In the genomic region with DNA sequence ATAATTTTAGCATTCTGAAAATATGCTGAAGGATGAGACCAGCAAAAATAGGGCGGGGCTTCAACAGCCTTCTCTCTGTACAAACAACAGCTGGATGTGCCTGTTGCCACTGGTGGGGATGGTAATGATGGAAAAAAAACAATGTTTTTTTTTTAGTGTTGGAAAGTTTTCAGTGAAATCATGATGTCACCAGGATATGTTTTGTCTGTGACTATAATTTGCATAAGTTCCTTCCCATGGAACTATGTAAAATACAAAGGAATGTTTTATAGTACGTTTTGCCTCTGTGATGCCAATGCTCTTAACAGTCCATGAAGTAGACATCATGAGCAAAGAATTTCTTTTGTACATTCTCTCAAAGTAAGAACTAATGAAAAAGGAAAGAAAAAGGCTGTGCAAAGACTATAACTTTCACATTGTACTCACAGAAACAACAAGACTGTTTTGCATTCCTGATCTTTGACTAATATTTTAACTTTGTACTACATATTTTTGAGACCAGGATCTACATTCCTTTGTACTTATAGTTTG, we compare ENCODE assay signal across 11 cellular contexts.
DNase-seq lines count a peak whose midpoint lies in the region; ATAC-seq and TF ChIP-seq lines count a peak whose summit lies in the region.
"Had no signal": no experiment of that assay in that cellular context is flagged by ENCODE, and none has a peak within 500 bp of the region (broad histone marks: within the 10 kb centered on the region; RNA-seq: fewer than 3 reads in every experiment).

No MANE protein-coding gene starts in this region.

- no peak overlapping the region for H2AFZ ChIP-seq in fibroblast of lung (ENCODE audit: low read length)

- no peak overlapping the region for H3K27ac Mint-ChIP-seq in effector memory CD8-positive, alpha-beta T cell
- H3K27ac Mint-ChIP-seq in activated naive CD4-positive, alpha-beta T cell treated with anti-CD3 and anti-CD28 coated beads, Interleukin-2, amount 50 U/mL, for 72 hours = no peak overlapping the region
- H3K27ac Mint-ChIP-seq: activated naive CD8-positive, alpha-beta T cell treated with anti-CD3 and anti-CD28 coated beads, Interleukin-2, amount 10 ng/mL, durations not matched to agents 7 days and 5 days; CD14-positive monocyte had no signal

- no peaks in the 10 kb centered on the region for H3K27me3 Mint-ChIP-seq in effector memory CD8-positive, alpha-beta T cell
- H3K27me3 Mint-ChIP-seq: activated naive CD8-positive, alpha-beta T cell treated with anti-CD3 and anti-CD28 coated beads, Interleukin-2, amount 10 ng/mL, durations not matched to agents 7 days and 5 days had no signal

- POLR2A ChIA-PET in RWPE1 (lab: Yijun Ruan, JAX; ENCODE audit: low non-redundant PET) = no interaction called here

- TF ChIP-seq POLR2A in right lobe of liver (IDR thresholded peaks at IDR 0.05) = no peak

- H3K9me3 Mint-ChIP-seq in effector memory CD8-positive, alpha-beta T cell = peaks cover 0 to 2% of the 10 kb centered on the region in 2 donors
- peaks cover 0 to 6% of the 10 kb centered on the region in 2 donors for H3K9me3 Mint-ChIP-seq in activated naive CD4-positive, alpha-beta T cell treated with anti-CD3 and anti-CD28 coated beads, Interleukin-2, amount 50 U/mL, for 72 hours
- H3K9me3 Mint-ChIP-seq: activated naive CD8-positive, alpha-beta T cell treated with anti-CD3 and anti-CD28 coated beads, Interleukin-2, amount 10 ng/mL, durations not matched to agents 7 days and 5 days had no signal

- no peaks in the 10 kb centered on the region for H3K36me3 ChIP-seq in fibroblast of lung (ENCODE audit: control insufficient read depth, insufficient read depth, low read length)
- H3K36me3 ChIP-seq in right lobe of liver = no peaks in the 10 kb centered on the region

- ATAC-seq in omental fat pad (ENCODE audit: low FRiP score) (peak; percentile 59), right lobe of liver (no peak)
- ATAC-seq in effector memory CD8-positive, alpha-beta T cell (replicated peaks) = no peak
- no peak for ATAC-seq in activated naive CD4-positive, alpha-beta T cell treated with anti-CD3 and anti-CD28 coated beads, Interleukin-2, amount 50 U/mL, for 72 hours

- H3K4me3 Mint-ChIP-seq in effector memory CD8-positive, alpha-beta T cell = no peak overlapping the region
- H3K4me3 Mint-ChIP-seq: activated naive CD8-positive, alpha-beta T cell treated with anti-CD3 and anti-CD28 coated beads, Interleukin-2, amount 10 ng/mL, durations not matched to agents 7 days and 5 days; CD14-positive monocyte had no signal

- H3K4me3 ChIP-seq in fibroblast of lung (replicated peaks in 1 of 4; ENCODE audit: control extremely low read depth in 1 of 4, insufficient read depth in 1 of 4, low read depth in 3 of 4, low read length in 4 of 4) (peak overlapping the region in 1 of 4 experiments; percentile 9), right lobe of liver (no peak overlapping the region)

- no peaks in the 10 kb centered on the region for H3K79me2 ChIP-seq in fibroblast of lung (ENCODE audit: control insufficient read depth, insufficient read depth, low read length)

- WGBS in right lobe of liver (ENCODE audit: insufficient coverage, low coverage, low lambda C conversion rate, missing lambda C conversion rate) = 26% methylated on average over 2 of the region's 2 CpGs

- H3K4me1 ChIP-seq in fibroblast of lung (ENCODE audit: control insufficient read depth, extremely low read depth, insufficient read depth, low read length) = peaks cover 3% of the 10 kb centered on the region
- no peaks in the 10 kb centered on the region for H3K4me1 ChIP-seq in right lobe of liver

- intact Hi-C loops in right lobe of liver (cut with DNase I) = no loop called here

- no peak overlapping the region for H3K9ac ChIP-seq in fibroblast of lung (ENCODE audit: insufficient read depth, low read length)

- no peaks in the 10 kb centered on the region for H4K20me1 ChIP-seq in fibroblast of lung (ENCODE audit: control insufficient read depth, extremely low read depth, insufficient read depth, low read length)

- CTCF ChIA-PET in RWPE1 (lab: Yijun Ruan, JAX) = interaction anchor here (0.6 kb wide), 2 partner anchors 73 to 184 kb away, joined by 3 to 8 read pairs; no protein-coding TSS in a partner anchor

- TF ChIP-seq CTCF in RWPE1 (conservative IDR thresholded peaks at IDR 0.05; ENCODE audit: low read depth) (no peak), fibroblast of lung (conservative IDR thresholded peaks at IDR 0.05 in 1 of 2, IDR thresholded peaks at IDR 0.05 in 1 of 2; ENCODE audit: low read depth in 1 of 2, low read length in 2 of 2) (no peak), omental fat pad (IDR thresholded peaks at IDR 0.05) (no peak), right lobe of liver (IDR thresholded peaks at IDR 0.05) (no peak)

- H3K36me3 Mint-ChIP-seq in effector memory CD8-positive, alpha-beta T cell (ENCODE audit: insufficient read depth) = no peaks in the 10 kb centered on the region
- no peaks in the 10 kb centered on the region for H3K36me3 Mint-ChIP-seq in activated naive CD4-positive, alpha-beta T cell treated with anti-CD3 and anti-CD28 coated beads, Interleukin-2, amount 50 U/mL, for 72 hours
- H3K36me3 Mint-ChIP-seq: activated naive CD8-positive, alpha-beta T cell treated with anti-CD3 and anti-CD28 coated beads, Interleukin-2, amount 10 ng/mL, durations not matched to agents 7 days and 5 days; CD14-positive monocyte had no signal

- H3K4me2 ChIP-seq in fibroblast of lung (ENCODE audit: extremely low read depth, insufficient read depth, low read length) = peak overlapping the region; percentile 70

- no peaks in the 10 kb centered on the region for H3K9me3 ChIP-seq in fibroblast of lung (ENCODE audit: control insufficient read depth, insufficient read depth, low read depth, low read length)
- no peaks in the 10 kb centered on the region for H3K9me3 ChIP-seq in right lobe of liver

- DNase-seq in AG08396 (ENCODE audit: low spot score) (peak; percentile 53), RWPE1 (ENCODE audit: low spot score) (peak; percentile 25), fibroblast of lung (ENCODE audit: low read depth in 2 of 2) (peak; percentile 89 to 96), omental fat pad (ENCODE audit: low spot score) (no peak), DMS79 treated with DMSO at 0.1 percent for 48 hours (lab: John Stamatoyannopoulos, UW) (no peak), right lobe of liver (no peak)
- no peak for DNase-seq in effector memory CD8-positive, alpha-beta T cell
- no peak for DNase-seq in activated naive CD4-positive, alpha-beta T cell treated with anti-CD3 and anti-CD28 coated beads, Interleukin-2, amount 50 U/mL, for 72 hours (ENCODE audit: low spot score in 2 of 2)
- DNase-seq: activated naive CD8-positive, alpha-beta T cell treated with anti-CD3 and anti-CD28 coated beads, Interleukin-2, amount 10 ng/mL, durations not matched to agents 7 days and 5 days; NCI-H1417 treated with DMSO at 0.1 percent for 48 hours had no signal

- H3K27me3 ChIP-seq in fibroblast of lung (ENCODE audit: control insufficient read depth, insufficient read depth, low read length) (no peaks in the 10 kb centered on the region), right lobe of liver (no peaks in the 10 kb centered on the region)

- H3K27ac ChIP-seq in RWPE1 (no peak overlapping the region), fibroblast of lung (ENCODE audit: insufficient read depth, low read length) (peak overlapping the region; percentile 61), right lobe of liver (no peak overlapping the region)

- no peaks in the 10 kb centered on the region for H3K4me1 Mint-ChIP-seq in effector memory CD8-positive, alpha-beta T cell (ENCODE audit: low read depth in 2 of 2)
- H3K4me1 Mint-ChIP-seq: activated naive CD8-positive, alpha-beta T cell treated with anti-CD3 and anti-CD28 coated beads, Interleukin-2, amount 10 ng/mL, durations not matched to agents 7 days and 5 days; CD14-positive monocyte had no signal

Comparison
In these comparisons a context has a peak if more than half of its experiments do, and no peak if none do; other contexts are left out.
1. DNase-seq: peak in AG08396 (single experiment), RWPE1 (single experiment) and fibroblast of lung (2 of 2); none in omental fat pad (single experiment), DMS79 treated with DMSO at 0.1 percent for 48 hours (single experiment), effector memory CD8-positive, alpha-beta T cell (0 of 3), activated naive CD4-positive, alpha-beta T cell treated with anti-CD3 and anti-CD28 coated beads, Interleukin-2, amount 50 U/mL, for 72 hours (0 of 2) and right lobe of liver (0 of 3).